8 cellular contexts compared by ENCODE assay signal in the genomic region with DNA sequence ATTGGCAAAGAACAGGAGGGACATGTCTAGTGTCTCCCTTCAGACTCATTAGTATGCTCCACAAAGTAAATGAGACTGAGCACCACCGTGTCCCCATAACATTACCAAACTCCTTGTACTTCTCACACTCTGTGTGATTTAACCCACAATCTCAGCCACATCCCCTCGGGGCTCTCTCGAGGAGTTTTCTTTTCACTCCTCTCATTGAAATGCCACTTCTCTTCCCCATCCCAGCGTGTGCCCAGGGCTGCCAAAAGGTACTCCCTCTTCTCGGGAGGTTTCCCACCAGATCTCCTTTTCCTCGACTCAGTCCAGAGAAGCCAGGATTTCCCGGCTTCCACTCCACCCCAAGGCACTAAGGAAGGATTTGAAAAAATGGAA. TPM values are rescaled to one million over a fixed set of nuclear protein-coding genes. Genes with fewer than 3 reads are reported as not detected.
A peak's percentile ranks its signal among the peaks of the same experiment; 100 is the strongest.
DNase-seq lines count a peak whose midpoint lies in the region; ATAC-seq and TF ChIP-seq lines count a peak whose summit lies in the region.

No MANE protein-coding gene starts in this region.

- H3K9ac ChIP-seq in mucosa of stomach (ENCODE audit: low read length), result peak overlapping the region; percentile 90

- intact Hi-C loops in Panc1 (cut with micrococcal nuclease; ENCODE audit: unreplicated experiment), result no loop called here
- intact Hi-C loops in dendritic cell treated with granulocyte-macrophage colony-stimulating factor and Interleukin-4, amounts not matched to agents 40 ng/mL and 50 ng/mL, for 4 days (cut with micrococcal nuclease), result no loop called here

- no peaks in the 10 kb centered on the region for H3K36me3 Mint-ChIP-seq in dendritic cell treated with granulocyte-macrophage colony-stimulating factor and Interleukin-4, amounts not matched to agents 40 ng/mL and 50 ng/mL, for 4 days (ENCODE audit: low read depth)

- CTCF ChIA-PET in Panc1 (lab: Charles Lee), result interaction anchor here (2.3 kb wide), 1 partner anchor 38 kb away, joined by 21 read pairs; no protein-coding TSS in a partner anchor

- DNase-seq in DMS53 (lab: John Stamatoyannopoulos, UW) (peak; percentile 33), DMS53 treated with DMSO at 0.1 percent for 48 hours (lab: John Stamatoyannopoulos, UW; ENCODE audit: unreplicated experiment) (no peak), Panc1 (ENCODE audit: low read depth, low spot score) (no peak), COLO829 (ENCODE audit: low spot score) (no peak), NCI-H82 treated with DMSO at 0.1 percent for 48 hours (lab: John Stamatoyannopoulos, UW; ENCODE audit: unreplicated experiment) (no peak)

- peaks cover 22% of the 10 kb centered on the region for H3K4me1 Mint-ChIP-seq in dendritic cell treated with granulocyte-macrophage colony-stimulating factor and Interleukin-4, amounts not matched to agents 40 ng/mL and 50 ng/mL, for 4 days (ENCODE audit: low read depth)

- in situ Hi-C loops in Panc1 (cut with HindIII; ENCODE audit: low pct_unique_long_range_greater_than_20kb, low sequenced_read_pairs), result no loop called here

- TF ChIP-seq CTCF in Panc1 (IDR thresholded peaks at IDR 0.05), result no peak

- ATAC-seq in Panc1, result no peak
- ATAC-seq in HG03159 (IDR thresholded peaks at IDR 0.05; ENCODE audit: unreplicated experiment), result no peak

- POLR2A ChIA-PET in Panc1 (lab: Charles Lee), result no interaction called here

- H3K27ac Mint-ChIP-seq in dendritic cell treated with granulocyte-macrophage colony-stimulating factor and Interleukin-4, amounts not matched to agents 40 ng/mL and 50 ng/mL, for 4 days, result no peak overlapping the region

- peak overlapping the region; percentile 80 to 86 for H3K4me3 ChIP-seq in Panc1 (ENCODE audit: low read depth in 2 of 2, low read length in 2 of 2)
- peak overlapping the region; percentile 63 for H3K4me3 ChIP-seq in mucosa of stomach (ENCODE audit: low read length)

- peak overlapping the region; percentile 30 for H3K4me3 Mint-ChIP-seq in dendritic cell treated with granulocyte-macrophage colony-stimulating factor and Interleukin-4, amounts not matched to agents 40 ng/mL and 50 ng/mL, for 4 days

- peaks cover 66% of the 10 kb centered on the region for H3K27me3 Mint-ChIP-seq in dendritic cell treated with granulocyte-macrophage colony-stimulating factor and Interleukin-4, amounts not matched to agents 40 ng/mL and 50 ng/mL, for 4 days

- H3K4me1 ChIP-seq in Panc1 (ENCODE audit: control insufficient read depth, insufficient read depth, low read length), result peaks cover 10% of the 10 kb centered on the region
- peaks cover 13% of the 10 kb centered on the region for H3K4me1 ChIP-seq in mucosa of stomach (ENCODE audit: control insufficient read depth, insufficient read depth, low read length)

- H3K27me3 ChIP-seq in Panc1 (ENCODE audit: control insufficient read depth, insufficient read depth, low read length) (no peaks in the 10 kb centered on the region), mucosa of stomach (ENCODE audit: control insufficient read depth, insufficient read depth, low read length) (no peaks in the 10 kb centered on the region)

- H3K9me3 ChIP-seq in Panc1 (ENCODE audit: control insufficient read depth, insufficient read depth, low read depth, low read length), result no peaks in the 10 kb centered on the region
- no peaks in the 10 kb centered on the region for H3K9me3 ChIP-seq in mucosa of stomach (ENCODE audit: control insufficient read depth, low read length)

- TSS peak; percentile 80 for BruUV-seq in Panc1 (replicated peaks; lab: Mats Ljungman, UMichigan)

- H3K9me3 Mint-ChIP-seq in dendritic cell treated with granulocyte-macrophage colony-stimulating factor and Interleukin-4, amounts not matched to agents 40 ng/mL and 50 ng/mL, for 4 days, result no peaks in the 10 kb centered on the region

- H3K27ac ChIP-seq in Panc1 (ENCODE audit: low read length), result peak overlapping the region; percentile 84

- H3K36me3 ChIP-seq in Panc1 (ENCODE audit: control insufficient read depth, insufficient read depth, low read length), result no peaks in the 10 kb centered on the region; the same call in none of the 2 replicates
- H3K36me3 ChIP-seq in mucosa of stomach (ENCODE audit: control insufficient read depth, insufficient read depth, low read length), result no peaks in the 10 kb centered on the region

RNA-seq across cellular contexts. Expression of a gene that starts 1.1 kb away (rescaled TPM):
- 81.1 TPM for total RNA-seq in Panc1 (2021; ENCODE audit: unreplicated experiment)
- polyA plus RNA-seq in Panc1 (2012; ENCODE audit: insufficient read length), result 56.5 TPM
